15 cellular contexts compared by ENCODE assay signal in the genomic region with DNA sequence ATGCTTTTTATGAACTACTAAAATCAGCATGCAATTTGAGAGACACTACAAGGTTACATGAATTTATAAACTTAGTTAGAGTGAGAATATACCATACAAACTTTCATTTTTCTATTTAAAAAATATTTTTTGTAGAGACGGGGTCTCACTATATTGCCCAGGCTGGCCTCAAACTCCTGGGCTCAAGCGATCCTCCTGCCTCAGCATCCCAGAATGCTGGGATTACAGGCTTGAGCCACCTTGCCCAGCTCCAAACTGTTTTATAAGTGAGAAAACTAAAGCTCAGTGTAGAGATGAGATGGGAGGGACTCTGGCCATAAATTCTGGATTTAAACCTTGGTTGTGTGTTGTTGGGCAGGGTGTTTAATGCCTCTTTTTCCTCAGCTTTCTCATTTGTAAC.
DNase-seq lines count a peak whose midpoint lies in the region; ATAC-seq and TF ChIP-seq lines count a peak whose summit lies in the region.
"Had no signal": no experiment of that assay in that cellular context is flagged by ENCODE, and none has a peak within 500 bp of the region (broad histone marks: within the 10 kb centered on the region; RNA-seq: fewer than 3 reads in every experiment).

No MANE protein-coding gene starts in this region.

- no peak for DNase-seq in activated naive CD4-positive, alpha-beta T cell treated with anti-CD3 and anti-CD28 coated beads, Interleukin-2, amount 50 U/mL, for 16 hours
- DNase-seq in effector memory CD8-positive, alpha-beta T cell, result no peak
- DNase-seq in stimulated activated naive CD8-positive, alpha-beta T cell treated with anti-CD3 and anti-CD28 coated beads, Interleukin-15, amount 100 ng/mL, for 72 hours, result no peak
- DNase-seq in GF-D8 (lab: John Stamatoyannopoulos, UW) (no peak), superior temporal gyrus (ENCODE audit: extremely low spot score) (no peak)
- DNase-seq: activated gamma-delta T cell treated with Interleukin-2 at 50 U/mL for 16 hours, DMS79, erythroblast, heart left ventricle, NCI-H1694, posterior cingulate gyrus, substantia nigra had no signal

- H3K4me3 Mint-ChIP-seq in activated naive CD4-positive, alpha-beta T cell treated with anti-CD3 and anti-CD28 coated beads, Interleukin-2, amount 50 U/mL, for 24 hours, result peak overlapping the region; percentile 58
- H3K4me3 Mint-ChIP-seq in effector memory CD8-positive, alpha-beta T cell, result peak overlapping the region; percentile 7 to 64
- peak overlapping the region; percentile 53 to 69 for H3K4me3 Mint-ChIP-seq in stimulated activated naive CD8-positive, alpha-beta T cell treated with anti-CD3 and anti-CD28 coated beads, Interleukin-15, amount 100 ng/mL, for 72 hours

- no peaks in the 10 kb centered on the region for H3K9me3 Mint-ChIP-seq in activated naive CD4-positive, alpha-beta T cell treated with anti-CD3 and anti-CD28 coated beads, Interleukin-2, amount 50 U/mL, for 24 hours
- H3K9me3 Mint-ChIP-seq in effector memory CD8-positive, alpha-beta T cell, result no peaks in the 10 kb centered on the region
- H3K9me3 Mint-ChIP-seq in stimulated activated naive CD8-positive, alpha-beta T cell treated with anti-CD3 and anti-CD28 coated beads, Interleukin-15, amount 100 ng/mL, for 72 hours, result no peaks in the 10 kb centered on the region

- H3K9me2 ChIP-seq in SU-DHL-6 (replicated peaks; ENCODE audit: insufficient read depth, low read length), result no peaks in the 10 kb centered on the region

- no peak overlapping the region for H3K4me3 ChIP-seq in SU-DHL-6 (ENCODE audit: insufficient read depth, low read length, poor library complexity, severe bottlenecking)
- H3K4me3 ChIP-seq: heart left ventricle had no signal

- peaks cover 5% of the 10 kb centered on the region for H3K36me3 Mint-ChIP-seq in activated naive CD4-positive, alpha-beta T cell treated with anti-CD3 and anti-CD28 coated beads, Interleukin-2, amount 50 U/mL, for 24 hours
- peaks cover 21% of the 10 kb centered on the region for H3K36me3 Mint-ChIP-seq in effector memory CD8-positive, alpha-beta T cell (ENCODE audit: insufficient read depth)

- no peak for TF ChIP-seq CTCF in SU-DHL-6 (IDR thresholded peaks at IDR 0.05; ENCODE audit: insufficient read depth, low read length, poor library complexity, severe bottlenecking)

- no peak overlapping the region for H3K9ac ChIP-seq in SU-DHL-6 (ENCODE audit: low read length)

- H2AFZ ChIP-seq in SU-DHL-6 (ENCODE audit: low read depth, low read length, severe bottlenecking), result no peak overlapping the region

- H3K79me2 ChIP-seq in SU-DHL-6 (ENCODE audit: insufficient read depth, low read length), result peaks cover 92% of the 10 kb centered on the region

- H3K9me3 ChIP-seq in SU-DHL-6 (ENCODE audit: insufficient read depth, low read length), result no peaks in the 10 kb centered on the region
- H3K9me3 ChIP-seq: heart left ventricle had no signal

- no peaks in the 10 kb centered on the region for H3K36me3 ChIP-seq in SU-DHL-6 (ENCODE audit: low read length)

- ATAC-seq in effector memory CD8-positive, alpha-beta T cell (replicated peaks), result no peak
- ATAC-seq in stimulated activated naive CD8-positive, alpha-beta T cell treated with anti-CD3 and anti-CD28 coated beads, Interleukin-15, amount 100 ng/mL, for 72 hours, result no peak
- ATAC-seq in HG03135 (IDR thresholded peaks at IDR 0.05; ENCODE audit: unreplicated experiment), result no peak
- ATAC-seq: heart left ventricle had no signal

- no peaks in the 10 kb centered on the region for H3K27me3 Mint-ChIP-seq in activated naive CD4-positive, alpha-beta T cell treated with anti-CD3 and anti-CD28 coated beads, Interleukin-2, amount 50 U/mL, for 24 hours
- no peaks in the 10 kb centered on the region for H3K27me3 Mint-ChIP-seq in effector memory CD8-positive, alpha-beta T cell
- no peaks in the 10 kb centered on the region for H3K27me3 Mint-ChIP-seq in stimulated activated naive CD8-positive, alpha-beta T cell treated with anti-CD3 and anti-CD28 coated beads, Interleukin-15, amount 100 ng/mL, for 72 hours

- peaks cover 18% of the 10 kb centered on the region for H3F3A ChIP-seq in SU-DHL-6 (ENCODE audit: insufficient read depth)

- H3K27ac Mint-ChIP-seq in activated naive CD4-positive, alpha-beta T cell treated with anti-CD3 and anti-CD28 coated beads, Interleukin-2, amount 50 U/mL, for 24 hours, result peak overlapping the region; percentile 83
- peak overlapping the region in 1 of 2 donors; percentile 42 for H3K27ac Mint-ChIP-seq in effector memory CD8-positive, alpha-beta T cell
- H3K27ac Mint-ChIP-seq in stimulated activated naive CD8-positive, alpha-beta T cell treated with anti-CD3 and anti-CD28 coated beads, Interleukin-15, amount 100 ng/mL, for 72 hours, result no peak overlapping the region

- peaks cover 5% of the 10 kb centered on the region; the same call in 1 of the 2 replicates for H4K20me1 ChIP-seq in SU-DHL-6 (ENCODE audit: low read depth, low read length)

- no peaks in the 10 kb centered on the region for H3K27me3 ChIP-seq in SU-DHL-6 (ENCODE audit: low read length)
- H3K27me3 ChIP-seq: heart left ventricle had no signal

- peak overlapping the region; percentile 3; the same call in 1 of the 2 replicates for H3K27ac ChIP-seq in SU-DHL-6 (ENCODE audit: low read depth, low read length)

- H3K4me1 Mint-ChIP-seq in activated naive CD4-positive, alpha-beta T cell treated with anti-CD3 and anti-CD28 coated beads, Interleukin-2, amount 50 U/mL, for 24 hours, result peaks cover 84% of the 10 kb centered on the region
- peaks cover 52 to 68% of the 10 kb centered on the region in 2 donors for H3K4me1 Mint-ChIP-seq in effector memory CD8-positive, alpha-beta T cell (ENCODE audit: low read depth in 2 of 2)
- H3K4me1 Mint-ChIP-seq in stimulated activated naive CD8-positive, alpha-beta T cell treated with anti-CD3 and anti-CD28 coated beads, Interleukin-15, amount 100 ng/mL, for 72 hours, result peaks cover 84% of the 10 kb centered on the region

- H3K4me2 ChIP-seq in SU-DHL-6 (ENCODE audit: low read depth, low read length, poor library complexity, severe bottlenecking), result peak overlapping the region; percentile 12
